In genomic region chr6:130365166-130366010, GRCh38 we compare ENCODE assay signal across 1 cellular context.
A peak's percentile ranks its signal among the peaks of the same experiment; 100 is the strongest.
TF ChIP-seq lines count a peak whose summit lies in the region.

No MANE protein-coding gene starts in this region.

TF ChIP-seq in HepG2, 621 proteins besides CTCF, POLR2A, EP300 and RAD21 (continued from another document and continues in another):
- no peak for TF ChIP-seq PRDM4 (CRISPR knock-in tag; IDR thresholded peaks at IDR 0.05; ENCODE audit: borderline replicate concordance)
- no peak for TF ChIP-seq SNAPC4 (CRISPR knock-in tag; IDR thresholded peaks at IDR 0.05)
- no peak for TF ChIP-seq RFXANK (CRISPR knock-in tag; IDR thresholded peaks at IDR 0.05)
- 0 out of 2 replicates have a peak, but pooled peaks have one; percentile 40 for TF ChIP-seq ZNF333 (CRISPR knock-in tag; IDR thresholded peaks at IDR 0.05; ENCODE audit: borderline replicate concordance)
- TF ChIP-seq ZNF343 (CRISPR knock-in tag; IDR thresholded peaks at IDR 0.05) = no peak
- no peak for TF ChIP-seq CBX5 (CRISPR knock-in tag; IDR thresholded peaks at IDR 0.05; ENCODE audit: borderline replicate concordance)
- no peak for TF ChIP-seq ZNF143 (CRISPR knock-in tag; IDR thresholded peaks at IDR 0.05)
- 0 out of 2 replicates have a peak, but pooled peaks have one; percentile 12 for TF ChIP-seq STAT6 (CRISPR knock-in tag; IDR thresholded peaks at IDR 0.05; ENCODE audit: borderline replicate concordance)
- peak in 1 of 2 experiments; percentile 63; a peak in 1 of 4 replicates for TF ChIP-seq KLF16 (CRISPR knock-in tag; IDR thresholded peaks at IDR 0.05)
- TF ChIP-seq NFATC3 (CRISPR knock-in tag; IDR thresholded peaks at IDR 0.05) = no peak
- peak; percentile 58; the same call in 1 of the 2 replicates for TF ChIP-seq ZNF160 (CRISPR knock-in tag; IDR thresholded peaks at IDR 0.05)
- no peak for TF ChIP-seq ZBED4 (CRISPR knock-in tag; IDR thresholded peaks at IDR 0.05; ENCODE audit: borderline replicate concordance)
- no peak for TF ChIP-seq ZNF513 (CRISPR knock-in tag; conservative IDR thresholded peaks at IDR 0.05)
- no peak for TF ChIP-seq MED1 (CRISPR knock-in tag; IDR thresholded peaks at IDR 0.05)
- TF ChIP-seq REXO4 (CRISPR knock-in tag; IDR thresholded peaks at IDR 0.05; ENCODE audit: borderline replicate concordance) = no peak
- TF ChIP-seq ARID5B (CRISPR knock-in tag; IDR thresholded peaks at IDR 0.05) = 0 out of 2 replicates have a peak, but pooled peaks have one; percentile 25
- TF ChIP-seq STAG1 (CRISPR knock-in tag; IDR thresholded peaks at IDR 0.05) = peak; percentile 66
- no peak for TF ChIP-seq ZSCAN5A (CRISPR knock-in tag; IDR thresholded peaks at IDR 0.05; ENCODE audit: borderline replicate concordance)
- TF ChIP-seq ZNF891 (CRISPR knock-in tag; IDR thresholded peaks at IDR 0.05) = peak; percentile 68; the same call in 1 of the 2 replicates
- TF ChIP-seq SRSF4 (IDR thresholded peaks at IDR 0.05; ENCODE audit: low read depth, low read length, poor library complexity, severe bottlenecking) = no peak
- no peak for TF ChIP-seq DMAP1 (CRISPR knock-in tag; IDR thresholded peaks at IDR 0.05)
- TF ChIP-seq UBTF (CRISPR knock-in tag; IDR thresholded peaks at IDR 0.05) = peak; percentile 72
- no peak for TF ChIP-seq LCORL (IDR thresholded peaks at IDR 0.05)
- 0 out of 2 replicates have a peak, but pooled peaks have one; percentile 27 for TF ChIP-seq LCORL (CRISPR knock-in tag; IDR thresholded peaks at IDR 0.05)
- no peak for TF ChIP-seq PHF20 (CRISPR knock-in tag; IDR thresholded peaks at IDR 0.05)
- no peak for TF ChIP-seq RARG (CRISPR knock-in tag; IDR thresholded peaks at IDR 0.05; ENCODE audit: low read depth)
- TF ChIP-seq ZNF784 (CRISPR knock-in tag; IDR thresholded peaks at IDR 0.05; ENCODE audit: borderline replicate concordance) = no peak
- TF ChIP-seq ZNF383 (CRISPR knock-in tag; IDR thresholded peaks at IDR 0.05; ENCODE audit: borderline replicate concordance) = no peak
- TF ChIP-seq HNRNPL (IDR thresholded peaks at IDR 0.05; ENCODE audit: low read depth, low read length) = 0 out of 2 replicates have a peak, but pooled peaks have one; percentile 16
